In the genomic region with DNA sequence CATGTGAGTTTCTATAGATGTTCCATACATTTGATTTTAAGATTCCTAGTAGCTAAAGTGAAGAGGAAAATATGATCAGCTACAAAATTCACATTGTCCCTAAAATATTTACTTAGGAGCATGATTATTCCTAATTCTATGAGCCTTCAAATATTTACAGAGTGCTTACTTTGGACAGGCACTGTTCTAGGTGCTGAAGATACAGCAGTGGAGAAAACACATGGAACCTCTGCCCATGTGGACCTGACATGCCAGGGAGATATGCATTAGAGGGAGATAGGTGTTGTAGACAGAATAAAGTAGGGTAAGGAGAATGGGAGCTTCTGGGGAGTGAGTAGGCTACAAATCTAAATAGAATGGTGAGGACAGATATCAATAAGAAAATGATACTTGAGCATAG, we compare ENCODE assay signal across 10 cellular contexts.
"Had no signal": no experiment of that assay in that cellular context is flagged by ENCODE, and none has a peak within 500 bp of the region (broad histone marks: within the 10 kb centered on the region; RNA-seq: fewer than 3 reads in every experiment).

No MANE protein-coding gene starts in this region.

- H3K27ac ChIP-seq: GM23248 had no signal

- H3K4me1 Mint-ChIP-seq: GM23338, H9 had no signal

- H3K4me3 Mint-ChIP-seq: GM23338, H9, HFFc6 had no signal

- H2AFZ ChIP-seq: GM23248, GM23338 had no signal

- FAIRE-seq: H1, H54 had no signal

- H3K4me2 ChIP-seq: GM23338 had no signal

- DNase-seq: GM23248, GOT3, H9, HCEC 1CT, HFFc6 had no signal

- ATAC-seq: GM23338, HCT116 had no signal

- H3K4me3 ChIP-seq: GM23248, GM23338, HAP-1 had no signal

- H3K36me3 ChIP-seq: HAP-1 had no signal

- H3K9ac ChIP-seq: GM23248 had no signal

- H3K27ac Mint-ChIP-seq: GM23338, H9, HFFc6 had no signal
